15 cellular contexts compared by ENCODE assay signal in genomic region chr10:21368022-21368582, GRCh38.
DNase-seq lines count a peak whose midpoint lies in the region; ATAC-seq, FAIRE-seq and TF ChIP-seq lines count a peak whose summit lies in the region.
"Had no signal": no experiment of that assay in that cellular context is flagged by ENCODE, and none has a peak within 500 bp of the region (broad histone marks: within the 10 kb centered on the region; RNA-seq: fewer than 3 reads in every experiment).

No MANE protein-coding gene starts in this region.

- H3K4me3 ChIP-seq in K562 (no peak overlapping the region), left lung (no peak overlapping the region), colonic mucosa (no peak overlapping the region)
- H3K4me3 ChIP-seq: HAP-1, lung had no signal

- TF ChIP-seq EP300 in K562 (IDR thresholded peaks at IDR 0.05; ENCODE audit: low read length): no peak

- no peak for TF ChIP-seq RAD21 in K562 (CRISPR knock-in tag; conservative IDR thresholded peaks at IDR 0.05 in 1 of 2, IDR thresholded peaks at IDR 0.05 in 1 of 2)

- CTCF ChIA-PET in K562 (lab: Yijun Ruan, JAX; ENCODE audit: low intra/inter-chr PET ratio): no interaction called here

- H3K27ac Mint-ChIP-seq in effector memory CD8-positive, alpha-beta T cell: no peak overlapping the region
- H3K27ac Mint-ChIP-seq: activated T-cell treated with anti-CD3 and anti-CD28 coated beads, Interleukin-2, amount 50 U/mL, for 72 hours; B cell had no signal

- H2AFZ ChIP-seq in K562 (ENCODE audit: low read depth, low read length): no peak overlapping the region

- POLR2A ChIA-PET in K562 (lab: Yijun Ruan, JAX): interaction anchor here (0.6 to 1.1 kb wide), 2 partner anchors 11 to 284 kb away, joined by 3 read pairs; no protein-coding TSS in a partner anchor

- FAIRE-seq in K562 (lab: Jason Lieb, UNC): no peak
- FAIRE-seq: frontal cortex had no signal

- TF ChIP-seq CTCF in GM13976 (IDR thresholded peaks at IDR 0.05; ENCODE audit: borderline replicate concordance, control extremely low read depth, extremely low read depth, insufficient read depth, missing control alignments) (no peak), K562 (IDR thresholded peaks at IDR 0.05 in 2 of 3, conservative IDR thresholded peaks at IDR 0.05 in 1 of 3; ENCODE audit: insufficient read depth in 2 of 3, low read depth in 1 of 3, low read length in 3 of 3) (no peak), left lung (IDR thresholded peaks at IDR 0.05) (no peak), colonic mucosa (IDR thresholded peaks at IDR 0.05) (no peak)

- in situ Hi-C loops in GM13976 (cut with MboI; ENCODE audit: low sequenced_read_pairs, unreplicated experiment): no loop called here
- in situ Hi-C loops in K562 (cut with MboI): no loop called here

- H3K36me3 ChIP-seq in K562 (ENCODE audit: control insufficient read depth, insufficient read depth, low read length) (no peaks in the 10 kb centered on the region), left lung (no peaks in the 10 kb centered on the region), colonic mucosa (no peaks in the 10 kb centered on the region)
- H3K36me3 ChIP-seq: HAP-1 had no signal

- no peak overlapping the region for H3K9ac ChIP-seq in K562 (ENCODE audit: insufficient read depth in 1 of 2, low read depth in 2 of 2, low read length in 2 of 2)
- H3K9ac ChIP-seq in colonic mucosa (ENCODE audit: low read depth in 2 of 2, low read length in 2 of 2): no peak overlapping the region

- ATAC-seq in GM21367 (IDR thresholded peaks at IDR 0.05; ENCODE audit: unreplicated experiment) (peak; percentile 50), HG03521 (IDR thresholded peaks at IDR 0.05; ENCODE audit: unreplicated experiment) (peak; percentile 58), K562 (peak; percentile 26; the same call in 2 of the 3 replicates), left lung (no peak)
- no peak for ATAC-seq in effector memory CD8-positive, alpha-beta T cell (replicated peaks)
- ATAC-seq: activated T-cell treated with anti-CD3 and anti-CD28 coated beads, Interleukin-2, amount 50 U/mL, for 72 hours had no signal

- no peaks in the 10 kb centered on the region for H3K27me3 Mint-ChIP-seq in effector memory CD8-positive, alpha-beta T cell
- H3K27me3 Mint-ChIP-seq: B cell had no signal

- no peaks in the 10 kb centered on the region for H3K79me2 ChIP-seq in K562 (ENCODE audit: control insufficient read depth, insufficient read depth, low read length)

- intact Hi-C loops in K562 (cut with micrococcal nuclease): no loop called here
- intact Hi-C loops in left lung (cut with DNase I): no loop called here
- intact Hi-C loops in colonic mucosa (cut with DNase I): no loop called here

- no peaks in the 10 kb centered on the region for H3K27me3 ChIP-seq in K562 (ENCODE audit: control insufficient read depth in 2 of 2, insufficient read depth in 2 of 2, low read length in 2 of 2)
- no peaks in the 10 kb centered on the region for H3K27me3 ChIP-seq in left lung
- no peaks in the 10 kb centered on the region for H3K27me3 ChIP-seq in colonic mucosa

- peaks cover 4% of the 10 kb centered on the region in 2 donors for H3K4me1 Mint-ChIP-seq in effector memory CD8-positive, alpha-beta T cell (ENCODE audit: low read depth in 2 of 2)
- H3K4me1 Mint-ChIP-seq: B cell had no signal

- H3K27ac ChIP-seq in K562 (ENCODE audit: extremely low read depth, low read depth, low read length) (no peak overlapping the region), left lung (no peak overlapping the region), colonic mucosa (no peak overlapping the region)

- peak; percentile 38 for DNase-seq in GM13976 (ENCODE audit: low spot score)
- peak in 2 of 4 experiments; percentile 32 to 40 for DNase-seq in K562 (ENCODE audit: extremely low read depth in 1 of 4, low spot score in 3 of 4)
- no peak for DNase-seq in left lung
- no peak for DNase-seq in RKO (ENCODE audit: low spot score)
- no peak for DNase-seq in colonic mucosa
- DNase-seq in effector memory CD8-positive, alpha-beta T cell: no peak
- DNase-seq: activated T-cell treated with anti-CD3 and anti-CD28 coated beads, Interleukin-2, amount 50 U/mL, for 72 hours; cerebellar nuclear complex; IMR-90 had no signal

- H3K4me1 ChIP-seq in K562 (replicated peaks in 1 of 2; ENCODE audit: control insufficient read depth in 2 of 2, insufficient read depth in 2 of 2, low read length in 2 of 2) (peaks cover 0 to 5% of the 10 kb centered on the region in 2 experiments; a peak in 3 of 5 replicates), left lung (peaks cover 2 to 13% of the 10 kb centered on the region in 2 donors), colonic mucosa (peaks cover 6% of the 10 kb centered on the region)

- BruUV-seq in K562 (replicated peaks; lab: Mats Ljungman, UMichigan): no TSS peak

- no peak overlapping the region for H3K4me2 ChIP-seq in K562 (ENCODE audit: insufficient read depth, low read length)

- 61% methylated on average over 7 of the region's 8 CpGs for WGBS in K562 (ENCODE audit: insufficient coverage, low coverage, missing lambda C conversion rate)

- no peaks in the 10 kb centered on the region for H3K9me3 Mint-ChIP-seq in effector memory CD8-positive, alpha-beta T cell
- H3K9me3 Mint-ChIP-seq: activated T-cell treated with anti-CD3 and anti-CD28 coated beads, Interleukin-2, amount 50 U/mL, for 72 hours had no signal

- H3K4me3 Mint-ChIP-seq in effector memory CD8-positive, alpha-beta T cell: no peak overlapping the region
- H3K4me3 Mint-ChIP-seq: activated T-cell treated with anti-CD3 and anti-CD28 coated beads, Interleukin-2, amount 50 U/mL, for 72 hours; B cell had no signal

- no peak for TF ChIP-seq POLR2A in K562 (conservative IDR thresholded peaks at IDR 0.05)

- H3K9me3 ChIP-seq in K562 (replicated peaks; ENCODE audit: control insufficient read depth, insufficient read depth, low read depth, low read length) (no peaks in the 10 kb centered on the region), left lung (no peaks in the 10 kb centered on the region), colonic mucosa (no peaks in the 10 kb centered on the region)
- H3K9me3 ChIP-seq: HAP-1 had no signal

- H3K36me3 Mint-ChIP-seq in effector memory CD8-positive, alpha-beta T cell (ENCODE audit: insufficient read depth): no peaks in the 10 kb centered on the region

- H3K9me1 ChIP-seq in K562 (ENCODE audit: control insufficient read depth, insufficient read depth, low read length): no peaks in the 10 kb centered on the region

- no peaks in the 10 kb centered on the region for H4K20me1 ChIP-seq in K562 (replicated peaks; ENCODE audit: control insufficient read depth, insufficient read depth, low read length)

TF ChIP-seq in K562, 482 proteins besides CTCF, POLR2A, EP300 and RAD21 (continues in another document):
- TF ChIP-seq ID3 (CRISPR knock-in tag; IDR thresholded peaks at IDR 0.05) (no peak), ID3 (tag; IDR thresholded peaks at IDR 0.05) (no peak), TEAD4 (IDR thresholded peaks at IDR 0.05; ENCODE audit: low read length) (no peak), TEAD4 (CRISPR knock-in tag; IDR thresholded peaks at IDR 0.05; ENCODE audit: borderline replicate concordance) (no peak), MLX (CRISPR knock-in tag; conservative IDR thresholded peaks at IDR 0.05) (no peak), HNRNPUL1 (IDR thresholded peaks at IDR 0.05; ENCODE audit: low read length) (no peak), RFX1 (IDR thresholded peaks at IDR 0.05) (peak; percentile 31), JUNB (CRISPR knock-in tag; conservative IDR thresholded peaks at IDR 0.05) (no peak), PHB2 (IDR thresholded peaks at IDR 0.05; ENCODE audit: low read depth) (no peak), ETS1 (conservative IDR thresholded peaks at IDR 0.05; ENCODE audit: control insufficient read depth, low read depth, low read length) (no peak), SMAD4 (CRISPR knock-in tag; conservative IDR thresholded peaks at IDR 0.05) (no peak), ZBTB33 (CRISPR knock-in tag; IDR thresholded peaks at IDR 0.05) (no peak), NFYB (IDR thresholded peaks at IDR 0.05; ENCODE audit: extremely low read depth, insufficient read length) (peak; percentile 15), FOXM1 (IDR thresholded peaks at IDR 0.05; ENCODE audit: low read depth) (no peak), FOXM1 (CRISPR knock-in tag; IDR thresholded peaks at IDR 0.05; ENCODE audit: low read depth) (no peak)

Comparison
In these comparisons a context has a peak if more than half of its experiments do, and no peak if none do; other contexts are left out.
1. ATAC-seq: peak in GM21367 (single experiment), HG03521 (single experiment) and K562 (single experiment); none in left lung (single experiment) and effector memory CD8-positive, alpha-beta T cell (single experiment).